ENCODE assay signal across 10 cellular contexts in genomic region chr3:171654809-171655208, GRCh38.
DNase-seq lines count a peak whose midpoint lies in the region; ATAC-seq and TF ChIP-seq lines count a peak whose summit lies in the region.
"Had no signal": no experiment of that assay in that cellular context is flagged by ENCODE, and none has a peak within 500 bp of the region (broad histone marks: within the 10 kb centered on the region; RNA-seq: fewer than 3 reads in every experiment).

No MANE protein-coding gene starts in this region.

- DNase-seq in IMR-90 = peak; percentile 31
- DNase-seq in cardiac fibroblast (ENCODE audit: low read depth in 2 of 2) = peak; percentile 59 to 89
- peak; percentile 78 to 90 (median 81) for DNase-seq in right cardiac atrium
- DNase-seq in spleen = no peak
- DNase-seq in germinal center (ENCODE audit: low spot score) = no peak
- no peak for DNase-seq in DMS153 treated with DMSO at 0.1 percent for 48 hours (lab: John Stamatoyannopoulos, UW; ENCODE audit: unreplicated experiment)
- DNase-seq: GDM1, OCI-M1 had no signal

- H3K4me1 ChIP-seq in IMR-90 (ENCODE audit: control insufficient read depth, insufficient read depth, low read length) (no peaks in the 10 kb centered on the region), right cardiac atrium (ENCODE audit: control insufficient read depth, insufficient read depth, low read length) (peaks cover 7% of the 10 kb centered on the region), spleen (peaks cover 0 to 7% (median 2%) of the 10 kb centered on the region in 6 donors)

- H2AK9ac ChIP-seq in IMR-90 (replicated peaks; ENCODE audit: low read depth, low read length, poor library complexity) = no peak overlapping the region

- no TSS peak for BruUV-seq in IMR-90 (replicated peaks; lab: Mats Ljungman, UMichigan)

- H2BK15ac ChIP-seq in IMR-90 (ENCODE audit: low read depth, low read length) = no peak overlapping the region

- no peak overlapping the region for H4K5ac ChIP-seq in IMR-90 (ENCODE audit: low read depth, low read length)

- H3K4me3 ChIP-seq in IMR-90 (ENCODE audit: insufficient read depth, low read depth, low read length) (no peak overlapping the region), cardiac fibroblast (replicated peaks in 1 of 2; ENCODE audit: low read depth in 2 of 2, low read length in 2 of 2) (no peak overlapping the region), right cardiac atrium (ENCODE audit: low read length) (no peak overlapping the region), spleen (no peak overlapping the region)

- H3K27ac ChIP-seq in IMR-90 (ENCODE audit: insufficient read depth, low read length) (no peak overlapping the region), right cardiac atrium (ENCODE audit: low read length) (peak overlapping the region; percentile 72), spleen (peak overlapping the region in 7 of 8 donors; percentile 2 to 66 (median 52))

- no peaks in the 10 kb centered on the region for H3K27me3 ChIP-seq in IMR-90 (ENCODE audit: control insufficient read depth, insufficient read depth, low read length)
- no peaks in the 10 kb centered on the region for H3K27me3 ChIP-seq in right cardiac atrium (ENCODE audit: control insufficient read depth, insufficient read depth)
- H3K27me3 ChIP-seq in spleen (replicated peaks in 1 of 7) = no peaks in the 10 kb centered on the region

- no peak overlapping the region for H2BK120ac ChIP-seq in IMR-90 (ENCODE audit: low read depth, low read length)

- H2BK5ac ChIP-seq in IMR-90 (ENCODE audit: low read depth, low read length, poor library complexity, severe bottlenecking) = no peak overlapping the region

- TF ChIP-seq POLR2A in IMR-90 (IDR thresholded peaks at IDR 0.05; ENCODE audit: low read depth, low read length) (no peak), spleen (IDR thresholded peaks at IDR 0.05) (no peak)

- no peak overlapping the region for H3K56ac ChIP-seq in IMR-90 (ENCODE audit: extremely low read depth, insufficient read depth, low read length)

- no peak overlapping the region for H4K8ac ChIP-seq in IMR-90 (ENCODE audit: low read depth in 2 of 2, low read length in 2 of 2)

- no peak overlapping the region for H3K4ac ChIP-seq in IMR-90 (ENCODE audit: low read depth, low read length)

- H3K36me3 ChIP-seq in IMR-90 (ENCODE audit: control insufficient read depth, insufficient read depth, low read length) (peaks cover 10% of the 10 kb centered on the region), spleen (peaks cover 0 to 79% (median 5%) of the 10 kb centered on the region in 6 donors)

- no peak overlapping the region for H2BK20ac ChIP-seq in IMR-90 (ENCODE audit: low read depth, low read length)

- no peak overlapping the region for H2AK5ac ChIP-seq in IMR-90 (ENCODE audit: low read depth, low read length)

- dilution Hi-C loops in IMR-90 (cut with HindIII; ENCODE audit: low sequenced_read_pairs, unreplicated experiment) = no loop called here

- no peak overlapping the region for H3K9ac ChIP-seq in IMR-90 (ENCODE audit: low read depth, low read length)

- H3K14ac ChIP-seq in IMR-90 (replicated peaks; ENCODE audit: low read depth, low read length) = no peak overlapping the region

- H3K23ac ChIP-seq in IMR-90 (ENCODE audit: low read depth, low read length) = no peak overlapping the region

- 0% methylated on average over 1 of the region's 3 CpGs; no CpG with 5 or more reads in 1 of the 2 experiments for WGBS in IMR-90 (ENCODE audit: extremely low coverage in 2 of 2, insufficient read length in 1 of 2), 2 experiments
- WGBS in right cardiac atrium = 4% methylated on average over 3 of the region's 3 CpGs
- 33 to 52% (median 37%) methylated on average over 3 of the region's 3 CpGs for WGBS in spleen, 5 donors

- H2AFZ ChIP-seq in IMR-90 (replicated peaks; ENCODE audit: low read length, poor library complexity) = no peak overlapping the region

- TF ChIP-seq CTCF in IMR-90 (conservative IDR thresholded peaks at IDR 0.05; ENCODE audit: low read depth, low read length) (no peak), cardiac fibroblast (IDR thresholded peaks at IDR 0.05; ENCODE audit: low read depth, low read length) (no peak), spleen (IDR thresholded peaks at IDR 0.05 in 8 of 11, conservative IDR thresholded peaks at IDR 0.05 in 3 of 11) (no peak)

- intact Hi-C loops in IMR-90 (cut with micrococcal nuclease) = loop anchor here (5.0 kb wide), 2 partner anchors 97 to 687 kb away; no protein-coding TSS in a partner anchor
- intact Hi-C loops in right cardiac atrium (cut with DNase I) = loop anchor here in 1 of 4 donors (10.0 kb wide), 1 partner anchor 120 kb away; no protein-coding TSS in a partner anchor
- intact Hi-C loops in spleen (cut with DNase I; ENCODE audit: low total_unique reads) = no loop called here

- ATAC-seq in IMR-90 (ENCODE audit: low read depth) (peak; percentile 71; the same call in 1 of the 2 replicates), right cardiac atrium (peak; percentile 89 to 94), HG02852 (IDR thresholded peaks at IDR 0.05; ENCODE audit: unreplicated experiment) (no peak)
- no peak for ATAC-seq in activated CD4-positive, CD25-positive, alpha-beta regulatory T cell treated with anti-CD3 and anti-CD28 coated beads, Interleukin-2, amount 50 U/mL, for 24 hours

- in situ Hi-C loops in IMR-90 (cut with MboI; ENCODE audit: low sequenced_read_pairs) = no loop called here

- no peak for TF ChIP-seq RAD21 in IMR-90 (IDR thresholded peaks at IDR 0.05; ENCODE audit: low read length)

- no peaks in the 10 kb centered on the region for H4K20me1 ChIP-seq in IMR-90 (ENCODE audit: insufficient read depth, low read length)

- CTCF ChIA-PET in IMR-90 (lab: Yijun Ruan, JAX) = no interaction called here

- no peak overlapping the region for H3K4me2 ChIP-seq in IMR-90 (ENCODE audit: low read depth, low read length)

- H3K79me1 ChIP-seq in IMR-90 (ENCODE audit: low read depth in 1 of 2, low read length in 2 of 2) = no peaks in the 10 kb centered on the region

- H3K9me1 ChIP-seq in IMR-90 (ENCODE audit: insufficient read depth, low read length) = no peaks in the 10 kb centered on the region

- no peak overlapping the region for H4K91ac ChIP-seq in IMR-90 (ENCODE audit: insufficient read depth, low read depth, low read length)

- no peak overlapping the region for H3K18ac ChIP-seq in IMR-90 (ENCODE audit: low read depth, low read length)

- H3K9me3 ChIP-seq in IMR-90 (ENCODE audit: control insufficient read depth, insufficient read depth, low read length) (no peaks in the 10 kb centered on the region), right cardiac atrium (ENCODE audit: control insufficient read depth, low read length) (no peaks in the 10 kb centered on the region), spleen (no peaks in the 10 kb centered on the region)

- POLR2A ChIA-PET in IMR-90 (lab: Charles Lee; ENCODE audit: unreplicated experiment) = no interaction called here

TF ChIP-seq in IMR-90, 13 proteins besides CTCF, POLR2A, EP300 and RAD21:
- TF ChIP-seq CHD1 (IDR thresholded peaks at IDR 0.05; ENCODE audit: low read depth, low read length) (no peak), NFE2L2 (IDR thresholded peaks at IDR 0.05; ENCODE audit: low read depth, low read length) (no peak), MAZ (IDR thresholded peaks at IDR 0.05; ENCODE audit: borderline replicate concordance, low read depth, low read length) (no peak), FOS (IDR thresholded peaks at IDR 0.05; ENCODE audit: low read depth, low read length) (no peak), CEBPB (IDR thresholded peaks at IDR 0.05; ENCODE audit: low read depth, low read length) (no peak), SMC3 (IDR thresholded peaks at IDR 0.05; ENCODE audit: low read depth, low read length) (no peak)
TF ChIP-seq in IMR-90: peak in this region for 0.

Comparison
In these comparisons a context has a peak if more than half of its experiments do, and no peak if none do; other contexts are left out.
1. ATAC-seq: peak in IMR-90 (single experiment) and right cardiac atrium (2 of 2); none in HG02852 (single experiment) and activated CD4-positive, CD25-positive, alpha-beta regulatory T cell treated with anti-CD3 and anti-CD28 coated beads, Interleukin-2, amount 50 U/mL, for 24 hours (0 of 2).
2. DNase-seq: peak in IMR-90 (single experiment), cardiac fibroblast (2 of 2) and right cardiac atrium (3 of 3); none in spleen (single experiment), germinal center (single experiment) and DMS153 treated with DMSO at 0.1 percent for 48 hours (single experiment).